Comparison of ENCODE assay signal across 14 cellular contexts in the genomic region with DNA sequence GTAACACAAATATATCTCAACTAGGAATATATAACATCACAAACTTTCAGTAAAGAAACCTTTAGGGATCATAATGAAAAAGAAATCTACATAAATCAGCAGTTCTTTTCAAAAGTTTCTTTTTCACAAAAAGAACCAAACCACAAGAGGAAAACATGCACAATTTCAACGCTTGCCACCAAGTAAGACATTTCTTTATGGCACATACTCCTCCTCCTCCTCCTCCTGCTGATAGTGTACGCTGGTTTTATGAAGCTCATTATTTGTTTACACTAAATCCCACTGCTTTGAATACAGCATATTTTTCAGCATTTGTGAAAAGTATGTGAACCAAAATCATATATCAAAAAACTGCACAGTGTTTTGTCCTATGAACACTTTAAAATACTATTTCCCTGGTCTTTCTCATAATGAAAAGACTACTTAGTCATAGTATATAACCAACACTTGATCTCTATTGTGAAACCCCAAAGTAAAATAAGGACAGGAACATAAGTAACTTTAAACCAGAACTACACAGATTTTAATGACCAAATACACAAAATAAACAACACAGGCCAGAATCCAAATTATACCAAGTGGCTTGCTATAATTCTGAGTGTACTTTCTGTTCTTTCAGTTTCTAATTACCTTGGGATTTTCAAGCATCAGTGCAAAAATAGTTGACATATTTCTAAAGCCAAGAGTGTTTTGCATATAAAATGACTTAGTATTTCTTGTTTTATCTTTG.
DNase-seq lines count a peak whose midpoint lies in the region; ATAC-seq and TF ChIP-seq lines count a peak whose summit lies in the region.
"Had no signal": no experiment of that assay in that cellular context is flagged by ENCODE, and none has a peak within 500 bp of the region (broad histone marks: within the 10 kb centered on the region; RNA-seq: fewer than 3 reads in every experiment).

No MANE protein-coding gene starts in this region.

- no peaks in the 10 kb centered on the region for H3K9me2 ChIP-seq in OCI-LY7 (ENCODE audit: insufficient read depth, low read length)

- POLR2A ChIA-PET in activated CD4-positive, alpha-beta T cell treated with anti-CD3 and anti-CD28 coated beads, Interleukin-2, amount 10 ng/mL, durations not matched to agents 7 days and 5 days (lab: Charles Lee) = no interaction called here
- POLR2A ChIA-PET in OCI-LY7 (lab: Charles Lee) = no interaction called here

- TF ChIP-seq CTCF in OCI-LY3 (IDR thresholded peaks at IDR 0.05; ENCODE audit: low read depth, low read length) = no peak
- TF ChIP-seq CTCF in fibroblast of mammary gland (conservative IDR thresholded peaks at IDR 0.05; ENCODE audit: control insufficient read depth, insufficient read depth, low read depth, low read length) = no peak
- no peak for TF ChIP-seq CTCF in OCI-LY7 (conservative IDR thresholded peaks at IDR 0.05; ENCODE audit: low read length)
- no peak for TF ChIP-seq CTCF in type B pancreatic cell (conservative IDR thresholded peaks at IDR 0.05)

- peaks cover 26% of the 10 kb centered on the region for H3K4me1 Mint-ChIP-seq in activated CD4-positive, alpha-beta T cell treated with anti-CD3 and anti-CD28 coated beads, Interleukin-2, amount 10 ng/mL, durations not matched to agents 7 days and 5 days
- H3K4me1 Mint-ChIP-seq in type B pancreatic cell (ENCODE audit: unreplicated experiment) = peaks cover 10% of the 10 kb centered on the region

- ATAC-seq in stimulated activated naive CD8-positive, alpha-beta T cell treated with anti-CD3 and anti-CD28 coated beads, Interleukin-15, Interleukin-2, amounts not matched to agents 100 U/mL and 50 U/mL, for 24 hours = peak; percentile 46

- H3K27ac Mint-ChIP-seq in activated CD4-positive, alpha-beta T cell treated with anti-CD3 and anti-CD28 coated beads, Interleukin-2, amount 10 ng/mL, durations not matched to agents 7 days and 5 days = peak overlapping the region; percentile 81
- no peak overlapping the region for H3K27ac Mint-ChIP-seq in type B pancreatic cell

- no TSS peak for BruUV-seq in OCI-LY7 (replicated peaks; lab: Mats Ljungman, UMichigan)

- no peaks in the 10 kb centered on the region for H3K27me3 Mint-ChIP-seq in activated CD4-positive, alpha-beta T cell treated with anti-CD3 and anti-CD28 coated beads, Interleukin-2, amount 10 ng/mL, durations not matched to agents 7 days and 5 days
- H3K27me3 Mint-ChIP-seq in type B pancreatic cell = no peaks in the 10 kb centered on the region

- H3K9me3 ChIP-seq in OCI-LY3 (ENCODE audit: insufficient read depth, low read length) (no peaks in the 10 kb centered on the region), OCI-LY7 (ENCODE audit: low read length) (no peaks in the 10 kb centered on the region)
- H3K9me3 ChIP-seq: left ventricle myocardium inferior had no signal

- no peaks in the 10 kb centered on the region for H3K36me3 Mint-ChIP-seq in activated CD4-positive, alpha-beta T cell treated with anti-CD3 and anti-CD28 coated beads, Interleukin-2, amount 10 ng/mL, durations not matched to agents 7 days and 5 days (ENCODE audit: low read depth)
- H3K36me3 Mint-ChIP-seq in type B pancreatic cell = no peaks in the 10 kb centered on the region

- H2AFZ ChIP-seq in OCI-LY3 (ENCODE audit: low read depth, low read length) (no peak overlapping the region), OCI-LY7 (ENCODE audit: low read length) (no peak overlapping the region)

- no peak overlapping the region for H3K9ac ChIP-seq in OCI-LY3 (ENCODE audit: low read length)

- CTCF ChIA-PET in activated CD4-positive, alpha-beta T cell treated with anti-CD3 and anti-CD28 coated beads, Interleukin-2, amount 10 ng/mL, durations not matched to agents 7 days and 5 days (lab: Charles Lee) = interaction anchor here (0.9 to 1.2 kb wide), 2 partner anchors 12 to 13 kb away, joined by 3 to 4 read pairs; no protein-coding TSS in a partner anchor
- CTCF ChIA-PET in OCI-LY7 (lab: Charles Lee; ENCODE audit: unreplicated experiment) = no interaction called here

- no peak overlapping the region for H3K4me3 Mint-ChIP-seq in activated CD4-positive, alpha-beta T cell treated with anti-CD3 and anti-CD28 coated beads, Interleukin-2, amount 10 ng/mL, durations not matched to agents 7 days and 5 days
- H3K4me3 Mint-ChIP-seq in type B pancreatic cell = no peak overlapping the region

- intact Hi-C loops in OCI-LY7 (cut with micrococcal nuclease; ENCODE audit: unreplicated experiment) = no loop called here

- H3K79me2 ChIP-seq in OCI-LY3 (ENCODE audit: low read length) = no peaks in the 10 kb centered on the region
- H3K79me2 ChIP-seq in OCI-LY7 (ENCODE audit: insufficient read depth, low read depth, low read length) = no peaks in the 10 kb centered on the region

- H3K4me1 ChIP-seq in OCI-LY3 (ENCODE audit: low read length) (peaks cover 12% of the 10 kb centered on the region), OCI-LY7 (ENCODE audit: insufficient read depth, low read length, poor library complexity, severe bottlenecking) (no peaks in the 10 kb centered on the region)

- no peaks in the 10 kb centered on the region for H3K27me3 ChIP-seq in OCI-LY3 (ENCODE audit: low read depth, low read length)

- no peak overlapping the region for H3K27ac ChIP-seq in OCI-LY3 (ENCODE audit: low read length)
- H3K27ac ChIP-seq in OCI-LY7 (ENCODE audit: low read depth, low read length, poor library complexity, severe bottlenecking) = no peak overlapping the region
- H3K27ac ChIP-seq: HL-60, left ventricle myocardium inferior, RWPE1, WERI-Rb-1 had no signal

- no peaks in the 10 kb centered on the region for H3K9me3 Mint-ChIP-seq in activated CD4-positive, alpha-beta T cell treated with anti-CD3 and anti-CD28 coated beads, Interleukin-2, amount 10 ng/mL, durations not matched to agents 7 days and 5 days
- no peaks in the 10 kb centered on the region for H3K9me3 Mint-ChIP-seq in type B pancreatic cell

- H4K20me1 ChIP-seq in OCI-LY3 (ENCODE audit: insufficient read depth, low read length) = no peaks in the 10 kb centered on the region
- peaks cover 6% of the 10 kb centered on the region; the same call in 1 of the 2 replicates for H4K20me1 ChIP-seq in OCI-LY7 (ENCODE audit: insufficient read depth, low read length)

- no peak for DNase-seq in activated CD4-positive, alpha-beta T cell treated with anti-CD3 and anti-CD28 coated beads, Interleukin-2, amount 10 ng/mL, durations not matched to agents 7 days and 5 days
- no peak for DNase-seq in activated CD4-positive, alpha-beta T cell treated with anti-CD3 and anti-CD28 coated beads for 1 hour
- peak; percentile 63 for DNase-seq in fibroblast of mammary gland (ENCODE audit: low read depth)
- no peak for DNase-seq in stimulated activated naive CD8-positive, alpha-beta T cell treated with anti-CD3 and anti-CD28 coated beads, Interleukin-15, Interleukin-2, amounts not matched to agents 100 U/mL and 50 U/mL, for 24 hours
- no peak for DNase-seq in OCI-LY7 (ENCODE audit: low spot score)
- DNase-seq in NCI-H2227 treated with DMSO at 0.1 percent for 48 hours (lab: John Stamatoyannopoulos, UW) = no peak
- DNase-seq in type B pancreatic cell (ENCODE audit: extremely low spot score, unreplicated experiment) = no peak
- DNase-seq: aorta, left ventricle myocardium inferior, NCI-H146, WERI-Rb-1 had no signal

- H3K4me2 ChIP-seq in OCI-LY3 (ENCODE audit: low read length) (peak overlapping the region; percentile 45), OCI-LY7 (ENCODE audit: low read length) (no peak overlapping the region)

- H3K4me3 ChIP-seq in OCI-LY3 (ENCODE audit: low read length) (no peak overlapping the region), fibroblast of mammary gland (ENCODE audit: control insufficient read depth, low read depth, low read length) (no peak overlapping the region), OCI-LY7 (ENCODE audit: low read depth, low read length, poor library complexity, severe bottlenecking) (no peak overlapping the region)
- H3K4me3 ChIP-seq: left ventricle myocardium inferior had no signal

- H3K36me3 ChIP-seq in OCI-LY3 (replicated peaks; ENCODE audit: low read depth, low read length) (no peaks in the 10 kb centered on the region), OCI-LY7 (ENCODE audit: insufficient read depth, low read length) (no peaks in the 10 kb centered on the region)
- H3K36me3 ChIP-seq: left ventricle myocardium inferior, WERI-Rb-1 had no signal
